ENCODE assay signal across 2 cellular contexts in the genomic region with DNA sequence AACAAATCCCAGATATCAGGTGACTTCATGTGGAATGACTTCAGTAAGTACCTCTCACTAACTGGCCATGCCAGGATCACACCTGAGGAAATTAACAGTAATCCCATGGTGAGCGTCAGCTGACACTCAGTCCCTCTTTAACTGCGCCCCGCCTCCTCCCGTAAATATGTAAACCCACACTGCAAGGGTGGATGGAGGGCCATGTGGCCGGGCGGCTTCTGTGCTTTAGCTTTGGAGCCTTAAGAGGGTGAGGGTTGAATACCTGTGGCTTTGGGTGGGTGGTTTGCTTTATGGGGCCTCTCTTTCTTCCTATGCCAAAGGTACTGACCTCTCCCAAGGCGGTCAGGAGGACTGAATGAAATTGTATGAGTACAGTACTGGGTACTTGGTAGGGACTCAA.
A peak's percentile ranks its signal among the peaks of the same experiment; 100 is the strongest.
TF ChIP-seq lines count a peak whose summit lies in the region.

No MANE protein-coding gene starts in this region.

TF ChIP-seq in HEK293, 187 proteins besides CTCF, POLR2A, EP300 and RAD21:
- TF ChIP-seq MYNN (tag by site-specific recombination; IDR thresholded peaks at IDR 0.05; ENCODE audit: borderline replicate concordance) = no peak
- TF ChIP-seq ZNF747 (tag by site-specific recombination; IDR thresholded peaks at IDR 0.05) = no peak
- TF ChIP-seq EGR2 (tag by site-specific recombination; IDR thresholded peaks at IDR 0.05; ENCODE audit: low read depth) = peak; percentile 87
- TF ChIP-seq ZNF324 (tag by site-specific recombination; IDR thresholded peaks at IDR 0.05) = no peak
- TF ChIP-seq, protein P1, sequence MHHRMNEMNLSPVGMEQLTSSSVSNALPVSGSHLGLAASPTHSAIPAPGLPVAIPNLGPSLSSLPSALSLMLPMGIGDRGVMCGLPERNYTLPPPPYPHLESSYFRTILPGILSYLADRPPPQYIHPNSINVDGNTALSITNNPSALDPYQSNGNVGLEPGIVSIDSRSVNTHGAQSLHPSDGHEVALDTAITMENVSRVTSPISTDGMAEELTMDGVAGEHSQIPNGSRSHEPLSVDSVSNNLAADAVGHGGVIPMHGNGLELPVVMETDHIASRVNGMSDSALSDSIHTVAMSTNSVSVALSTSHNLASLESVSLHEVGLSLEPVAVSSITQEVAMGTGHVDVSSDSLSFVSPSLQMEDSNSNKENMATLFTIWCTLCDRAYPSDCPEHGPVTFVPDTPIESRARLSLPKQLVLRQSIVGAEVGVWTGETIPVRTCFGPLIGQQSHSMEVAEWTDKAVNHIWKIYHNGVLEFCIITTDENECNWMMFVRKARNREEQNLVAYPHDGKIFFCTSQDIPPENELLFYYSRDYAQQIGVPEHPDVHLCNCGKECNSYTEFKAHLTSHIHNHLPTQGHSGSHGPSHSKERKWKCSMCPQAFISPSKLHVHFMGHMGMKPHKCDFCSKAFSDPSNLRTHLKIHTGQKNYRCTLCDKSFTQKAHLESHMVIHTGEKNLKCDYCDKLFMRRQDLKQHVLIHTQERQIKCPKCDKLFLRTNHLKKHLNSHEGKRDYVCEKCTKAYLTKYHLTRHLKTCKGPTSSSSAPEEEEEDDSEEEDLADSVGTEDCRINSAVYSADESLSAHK (tag by site-specific recombination; IDR thresholded peaks at IDR 0.05) = no peak
- peak; percentile 63 for TF ChIP-seq ZFHX2 (tag by site-specific recombination; conservative IDR thresholded peaks at IDR 0.05)
- TF ChIP-seq ZNF670 (tag by site-specific recombination; IDR thresholded peaks at IDR 0.05; ENCODE audit: low read depth) = no peak
- TF ChIP-seq ZNF426 (tag by site-specific recombination; IDR thresholded peaks at IDR 0.05) = no peak
- TF ChIP-seq, protein P2, sequence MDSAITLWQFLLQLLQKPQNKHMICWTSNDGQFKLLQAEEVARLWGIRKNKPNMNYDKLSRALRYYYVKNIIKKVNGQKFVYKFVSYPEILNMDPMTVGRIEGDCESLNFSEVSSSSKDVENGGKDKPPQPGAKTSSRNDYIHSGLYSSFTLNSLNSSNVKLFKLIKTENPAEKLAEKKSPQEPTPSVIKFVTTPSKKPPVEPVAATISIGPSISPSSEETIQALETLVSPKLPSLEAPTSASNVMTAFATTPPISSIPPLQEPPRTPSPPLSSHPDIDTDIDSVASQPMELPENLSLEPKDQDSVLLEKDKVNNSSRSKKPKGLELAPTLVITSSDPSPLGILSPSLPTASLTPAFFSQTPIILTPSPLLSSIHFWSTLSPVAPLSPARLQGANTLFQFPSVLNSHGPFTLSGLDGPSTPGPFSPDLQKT (IDR thresholded peaks at IDR 0.05; ENCODE audit: borderline replicate concordance, low read depth, low read length) = no peak
- TF ChIP-seq, protein P3, sequence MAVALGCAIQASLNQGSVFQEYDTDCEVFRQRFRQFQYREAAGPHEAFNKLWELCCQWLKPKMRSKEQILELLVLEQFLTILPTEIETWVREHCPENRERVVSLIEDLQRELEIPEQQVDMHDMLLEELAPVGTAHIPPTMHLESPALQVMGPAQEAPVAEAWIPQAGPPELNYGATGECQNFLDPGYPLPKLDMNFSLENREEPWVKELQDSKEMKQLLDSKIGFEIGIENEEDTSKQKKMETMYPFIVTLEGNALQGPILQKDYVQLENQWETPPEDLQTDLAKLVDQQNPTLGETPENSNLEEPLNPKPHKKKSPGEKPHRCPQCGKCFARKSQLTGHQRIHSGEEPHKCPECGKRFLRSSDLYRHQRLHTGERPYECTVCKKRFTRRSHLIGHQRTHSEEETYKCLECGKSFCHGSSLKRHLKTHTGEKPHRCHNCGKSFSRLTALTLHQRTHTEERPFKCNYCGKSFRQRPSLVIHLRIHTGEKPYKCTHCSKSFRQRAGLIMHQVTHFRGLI (tag by site-specific recombination; IDR thresholded peaks at IDR 0.05) = no peak
- no peak for TF ChIP-seq ZNF341 (tag by site-specific recombination; IDR thresholded peaks at IDR 0.05; ENCODE audit: low read depth)

TF ChIP-seq in HepG2, 621 proteins besides CTCF, POLR2A, EP300 and RAD21:
- TF ChIP-seq SP2 (CRISPR knock-in tag; IDR thresholded peaks at IDR 0.05) (no peak), CHD4 (IDR thresholded peaks at IDR 0.05; ENCODE audit: borderline replicate concordance, low read length) (no peak), PHB2 (IDR thresholded peaks at IDR 0.05; ENCODE audit: partially characterized antibody) (no peak), ZNF709 (CRISPR knock-in tag; IDR thresholded peaks at IDR 0.05) (no peak), SATB2 (CRISPR knock-in tag; IDR thresholded peaks at IDR 0.05) (no peak), ZNF350 (CRISPR knock-in tag; IDR thresholded peaks at IDR 0.05; ENCODE audit: borderline replicate concordance, low read depth) (no peak), ZNF570 (CRISPR knock-in tag; IDR thresholded peaks at IDR 0.05; ENCODE audit: borderline replicate concordance) (no peak), MXI1 (IDR thresholded peaks at IDR 0.05; ENCODE audit: borderline replicate concordance, low read depth, low read length) (no peak), KMT2A (CRISPR knock-in tag; IDR thresholded peaks at IDR 0.05) (no peak), MXD4 (CRISPR knock-in tag; IDR thresholded peaks at IDR 0.05) (no peak), TBX2 (CRISPR knock-in tag; IDR thresholded peaks at IDR 0.05; ENCODE audit: borderline replicate concordance) (no peak), ZNF3 (CRISPR knock-in tag; IDR thresholded peaks at IDR 0.05) (no peak), SRSF4 (IDR thresholded peaks at IDR 0.05; ENCODE audit: low read depth, low read length, poor library complexity, severe bottlenecking) (no peak), ZNF543 (CRISPR knock-in tag; IDR thresholded peaks at IDR 0.05) (no peak)
- TF ChIP-seq, protein P4, sequence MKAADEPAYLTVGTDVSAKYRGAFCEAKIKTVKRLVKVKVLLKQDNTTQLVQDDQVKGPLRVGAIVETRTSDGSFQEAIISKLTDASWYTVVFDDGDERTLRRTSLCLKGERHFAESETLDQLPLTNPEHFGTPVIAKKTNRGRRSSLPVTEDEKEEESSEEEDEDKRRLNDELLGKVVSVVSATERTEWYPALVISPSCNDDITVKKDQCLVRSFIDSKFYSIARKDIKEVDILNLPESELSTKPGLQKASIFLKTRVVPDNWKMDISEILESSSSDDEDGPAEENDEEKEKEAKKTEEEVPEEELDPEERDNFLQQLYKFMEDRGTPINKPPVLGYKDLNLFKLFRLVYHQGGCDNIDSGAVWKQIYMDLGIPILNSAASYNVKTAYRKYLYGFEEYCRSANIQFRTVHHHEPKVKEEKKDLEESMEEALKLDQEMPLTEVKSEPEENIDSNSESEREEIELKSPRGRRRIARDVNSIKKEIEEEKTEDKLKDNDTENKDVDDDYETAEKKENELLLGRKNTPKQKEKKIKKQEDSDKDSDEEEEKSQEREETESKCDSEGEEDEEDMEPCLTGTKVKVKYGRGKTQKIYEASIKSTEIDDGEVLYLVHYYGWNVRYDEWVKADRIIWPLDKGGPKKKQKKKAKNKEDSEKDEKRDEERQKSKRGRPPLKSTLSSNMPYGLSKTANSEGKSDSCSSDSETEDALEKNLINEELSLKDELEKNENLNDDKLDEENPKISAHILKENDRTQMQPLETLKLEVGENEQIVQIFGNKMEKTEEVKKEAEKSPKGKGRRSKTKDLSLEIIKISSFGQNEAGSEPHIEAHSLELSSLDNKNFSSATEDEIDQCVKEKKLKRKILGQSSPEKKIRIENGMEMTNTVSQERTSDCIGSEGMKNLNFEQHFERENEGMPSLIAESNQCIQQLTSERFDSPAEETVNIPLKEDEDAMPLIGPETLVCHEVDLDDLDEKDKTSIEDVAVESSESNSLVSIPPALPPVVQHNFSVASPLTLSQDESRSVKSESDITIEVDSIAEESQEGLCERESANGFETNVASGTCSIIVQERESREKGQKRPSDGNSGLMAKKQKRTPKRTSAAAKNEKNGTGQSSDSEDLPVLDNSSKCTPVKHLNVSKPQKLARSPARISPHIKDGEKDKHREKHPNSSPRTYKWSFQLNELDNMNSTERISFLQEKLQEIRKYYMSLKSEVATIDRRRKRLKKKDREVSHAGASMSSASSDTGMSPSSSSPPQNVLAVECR (CRISPR knock-in tag; IDR thresholded peaks at IDR 0.05; ENCODE audit: borderline replicate concordance) = no peak
- TF ChIP-seq, protein P5, sequence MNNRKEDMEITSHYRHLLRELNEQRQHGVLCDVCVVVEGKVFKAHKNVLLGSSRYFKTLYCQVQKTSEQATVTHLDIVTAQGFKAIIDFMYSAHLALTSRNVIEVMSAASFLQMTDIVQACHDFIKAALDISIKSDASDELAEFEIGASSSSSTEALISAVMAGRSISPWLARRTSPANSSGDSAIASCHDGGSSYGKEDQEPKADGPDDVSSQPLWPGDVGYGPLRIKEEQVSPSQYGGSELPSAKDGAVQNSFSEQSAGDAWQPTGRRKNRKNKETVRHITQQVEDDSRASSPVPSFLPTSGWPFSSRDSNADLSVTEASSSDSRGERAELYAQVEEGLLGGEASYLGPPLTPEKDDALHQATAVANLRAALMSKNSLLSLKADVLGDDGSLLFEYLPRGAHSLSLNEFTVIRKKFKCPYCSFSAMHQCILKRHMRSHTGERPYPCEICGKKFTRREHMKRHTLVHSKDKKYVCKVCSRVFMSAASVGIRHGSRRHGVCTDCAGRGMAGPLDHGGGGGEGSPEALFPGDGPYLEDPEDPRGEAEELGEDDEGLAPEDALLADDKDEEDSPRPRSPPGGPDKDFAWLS (CRISPR knock-in tag; IDR thresholded peaks at IDR 0.05; ENCODE audit: borderline replicate concordance) = no peak
- TF ChIP-seq, protein P6, sequence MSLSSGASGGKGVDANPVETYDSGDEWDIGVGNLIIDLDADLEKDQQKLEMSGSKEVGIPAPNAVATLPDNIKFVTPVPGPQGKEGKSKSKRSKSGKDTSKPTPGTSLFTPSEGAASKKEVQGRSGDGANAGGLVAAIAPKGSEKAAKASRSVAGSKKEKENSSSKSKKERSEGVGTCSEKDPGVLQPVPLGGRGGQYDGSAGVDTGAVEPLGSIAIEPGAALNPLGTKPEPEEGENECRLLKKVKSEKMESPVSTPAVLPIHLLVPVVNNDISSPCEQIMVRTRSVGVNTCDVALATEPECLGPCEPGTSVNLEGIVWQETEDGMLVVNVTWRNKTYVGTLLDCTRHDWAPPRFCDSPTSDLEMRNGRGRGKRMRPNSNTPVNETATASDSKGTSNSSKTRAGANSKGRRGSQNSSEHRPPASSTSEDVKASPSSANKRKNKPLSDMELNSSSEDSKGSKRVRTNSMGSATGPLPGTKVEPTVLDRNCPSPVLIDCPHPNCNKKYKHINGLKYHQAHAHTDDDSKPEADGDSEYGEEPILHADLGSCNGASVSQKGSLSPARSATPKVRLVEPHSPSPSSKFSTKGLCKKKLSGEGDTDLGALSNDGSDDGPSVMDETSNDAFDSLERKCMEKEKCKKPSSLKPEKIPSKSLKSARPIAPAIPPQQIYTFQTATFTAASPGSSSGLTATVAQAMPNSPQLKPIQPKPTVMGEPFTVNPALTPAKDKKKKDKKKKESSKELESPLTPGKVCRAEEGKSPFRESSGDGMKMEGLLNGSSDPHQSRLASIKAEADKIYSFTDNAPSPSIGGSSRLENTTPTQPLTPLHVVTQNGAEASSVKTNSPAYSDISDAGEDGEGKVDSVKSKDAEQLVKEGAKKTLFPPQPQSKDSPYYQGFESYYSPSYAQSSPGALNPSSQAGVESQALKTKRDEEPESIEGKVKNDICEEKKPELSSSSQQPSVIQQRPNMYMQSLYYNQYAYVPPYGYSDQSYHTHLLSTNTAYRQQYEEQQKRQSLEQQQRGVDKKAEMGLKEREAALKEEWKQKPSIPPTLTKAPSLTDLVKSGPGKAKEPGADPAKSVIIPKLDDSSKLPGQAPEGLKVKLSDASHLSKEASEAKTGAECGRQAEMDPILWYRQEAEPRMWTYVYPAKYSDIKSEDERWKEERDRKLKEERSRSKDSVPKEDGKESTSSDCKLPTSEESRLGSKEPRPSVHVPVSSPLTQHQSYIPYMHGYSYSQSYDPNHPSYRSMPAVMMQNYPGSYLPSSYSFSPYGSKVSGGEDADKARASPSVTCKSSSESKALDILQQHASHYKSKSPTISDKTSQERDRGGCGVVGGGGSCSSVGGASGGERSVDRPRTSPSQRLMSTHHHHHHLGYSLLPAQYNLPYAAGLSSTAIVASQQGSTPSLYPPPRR (CRISPR knock-in tag; IDR thresholded peaks at IDR 0.05; ENCODE audit: borderline replicate concordance) = no peak
- TF ChIP-seq, protein P7, sequence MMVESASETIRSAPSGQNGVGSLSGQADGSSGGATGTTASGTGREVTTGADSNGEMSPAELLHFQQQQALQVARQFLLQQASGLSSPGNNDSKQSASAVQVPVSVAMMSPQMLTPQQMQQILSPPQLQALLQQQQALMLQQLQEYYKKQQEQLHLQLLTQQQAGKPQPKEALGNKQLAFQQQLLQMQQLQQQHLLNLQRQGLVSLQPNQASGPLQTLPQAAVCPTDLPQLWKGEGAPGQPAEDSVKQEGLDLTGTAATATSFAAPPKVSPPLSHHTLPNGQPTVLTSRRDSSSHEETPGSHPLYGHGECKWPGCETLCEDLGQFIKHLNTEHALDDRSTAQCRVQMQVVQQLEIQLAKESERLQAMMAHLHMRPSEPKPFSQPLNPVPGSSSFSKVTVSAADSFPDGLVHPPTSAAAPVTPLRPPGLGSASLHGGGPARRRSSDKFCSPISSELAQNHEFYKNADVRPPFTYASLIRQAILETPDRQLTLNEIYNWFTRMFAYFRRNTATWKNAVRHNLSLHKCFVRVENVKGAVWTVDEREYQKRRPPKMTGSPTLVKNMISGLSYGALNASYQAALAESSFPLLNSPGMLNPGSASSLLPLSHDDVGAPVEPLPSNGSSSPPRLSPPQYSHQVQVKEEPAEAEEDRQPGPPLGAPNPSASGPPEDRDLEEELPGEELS (CRISPR knock-in tag; IDR thresholded peaks at IDR 0.05) = no peak
- TF ChIP-seq, protein P8, sequence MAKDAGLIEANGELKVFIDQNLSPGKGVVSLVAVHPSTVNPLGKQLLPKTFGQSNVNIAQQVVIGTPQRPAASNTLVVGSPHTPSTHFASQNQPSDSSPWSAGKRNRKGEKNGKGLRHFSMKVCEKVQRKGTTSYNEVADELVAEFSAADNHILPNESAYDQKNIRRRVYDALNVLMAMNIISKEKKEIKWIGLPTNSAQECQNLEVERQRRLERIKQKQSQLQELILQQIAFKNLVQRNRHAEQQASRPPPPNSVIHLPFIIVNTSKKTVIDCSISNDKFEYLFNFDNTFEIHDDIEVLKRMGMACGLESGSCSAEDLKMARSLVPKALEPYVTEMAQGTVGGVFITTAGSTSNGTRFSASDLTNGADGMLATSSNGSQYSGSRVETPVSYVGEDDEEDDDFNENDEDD (CRISPR knock-in tag; IDR thresholded peaks at IDR 0.05; ENCODE audit: borderline replicate concordance) = no peak
